In genomic region chr17:75927286-75927922, GRCh38 we compare ENCODE assay signal across 7 cellular contexts. TPM values are rescaled to one million over a fixed set of nuclear protein-coding genes. Genes with fewer than 3 reads are reported as not detected.
A peak's percentile ranks its signal among the peaks of the same experiment; 100 is the strongest.
DNase-seq lines count a peak whose midpoint lies in the region; ATAC-seq and TF ChIP-seq lines count a peak whose summit lies in the region.

No MANE protein-coding gene starts in this region.

- TF ChIP-seq CTCF in colonic mucosa (IDR thresholded peaks at IDR 0.05) = peak; percentile 26
- peak; percentile 49 for TF ChIP-seq CTCF in neural crest cell (conservative IDR thresholded peaks at IDR 0.05)

- no peak overlapping the region for H3K9ac ChIP-seq in colonic mucosa (ENCODE audit: low read depth in 2 of 2, low read length in 2 of 2)

- H3K27ac Mint-ChIP-seq in neural crest cell (ENCODE audit: unreplicated experiment) = no peak overlapping the region

- no peak for TF ChIP-seq EP300 in Ishikawa (IDR thresholded peaks at IDR 0.05; ENCODE audit: borderline replicate concordance)

- no peak overlapping the region for H3K27ac ChIP-seq in colonic mucosa

- no peak for ATAC-seq in GM21447 (IDR thresholded peaks at IDR 0.05; ENCODE audit: unreplicated experiment)

- no peak overlapping the region for H3K4me3 Mint-ChIP-seq in neural crest cell

- H3K4me1 ChIP-seq in colonic mucosa = no peaks in the 10 kb centered on the region

- H3K36me3 Mint-ChIP-seq in neural crest cell (ENCODE audit: low read depth) = no peaks in the 10 kb centered on the region

- no peaks in the 10 kb centered on the region for H3K27me3 Mint-ChIP-seq in neural crest cell (ENCODE audit: low read depth)

- no peaks in the 10 kb centered on the region for H3K27me3 ChIP-seq in colonic mucosa

- H3K9me3 ChIP-seq in colonic mucosa = no peaks in the 10 kb centered on the region

- H3K36me3 ChIP-seq in colonic mucosa = no peaks in the 10 kb centered on the region

- no peaks in the 10 kb centered on the region for H3K9me3 Mint-ChIP-seq in neural crest cell

- no peaks in the 10 kb centered on the region for H3K4me1 Mint-ChIP-seq in neural crest cell

- no peak overlapping the region for H3K4me3 ChIP-seq in colonic mucosa

- intact Hi-C loops in colonic mucosa (cut with DNase I) = no loop called here

- DNase-seq in GM03348 (ENCODE audit: low spot score) = peak; percentile 33
- peak; percentile 38 for DNase-seq in colonic mucosa
- DNase-seq in neural crest cell (ENCODE audit: low read depth, low spot score) = peak; percentile 25
- no peak for DNase-seq in NCI-H128 (lab: John Stamatoyannopoulos, UW; ENCODE audit: unreplicated experiment)
- no peak for DNase-seq in middle frontal gyrus (ENCODE audit: extremely low spot score, low spot score)

- peak; percentile 53; the same call in 1 of the 2 replicates for TF ChIP-seq RAD21 in Ishikawa (IDR thresholded peaks at IDR 0.05; ENCODE audit: low read depth)

TF ChIP-seq in Ishikawa, 13 proteins besides CTCF, POLR2A, EP300 and RAD21:
- TF ChIP-seq NFIC (IDR thresholded peaks at IDR 0.05) (no peak), YY1 (IDR thresholded peaks at IDR 0.05; ENCODE audit: low read depth) (no peak), EGR1 (IDR thresholded peaks at IDR 0.05) (no peak), ZBTB7A (IDR thresholded peaks at IDR 0.05; ENCODE audit: low read depth) (no peak), CREB1 (IDR thresholded peaks at IDR 0.05; ENCODE audit: low read depth) (no peak), TCF12 (IDR thresholded peaks at IDR 0.05; ENCODE audit: low read depth) (no peak), TAF1 (IDR thresholded peaks at IDR 0.05; ENCODE audit: low read depth) (no peak), TEAD4 (IDR thresholded peaks at IDR 0.05) (no peak), FOXM1 (IDR thresholded peaks at IDR 0.05; ENCODE audit: borderline replicate concordance, low read depth) (no peak)
- TF ChIP-seq, protein P1, sequence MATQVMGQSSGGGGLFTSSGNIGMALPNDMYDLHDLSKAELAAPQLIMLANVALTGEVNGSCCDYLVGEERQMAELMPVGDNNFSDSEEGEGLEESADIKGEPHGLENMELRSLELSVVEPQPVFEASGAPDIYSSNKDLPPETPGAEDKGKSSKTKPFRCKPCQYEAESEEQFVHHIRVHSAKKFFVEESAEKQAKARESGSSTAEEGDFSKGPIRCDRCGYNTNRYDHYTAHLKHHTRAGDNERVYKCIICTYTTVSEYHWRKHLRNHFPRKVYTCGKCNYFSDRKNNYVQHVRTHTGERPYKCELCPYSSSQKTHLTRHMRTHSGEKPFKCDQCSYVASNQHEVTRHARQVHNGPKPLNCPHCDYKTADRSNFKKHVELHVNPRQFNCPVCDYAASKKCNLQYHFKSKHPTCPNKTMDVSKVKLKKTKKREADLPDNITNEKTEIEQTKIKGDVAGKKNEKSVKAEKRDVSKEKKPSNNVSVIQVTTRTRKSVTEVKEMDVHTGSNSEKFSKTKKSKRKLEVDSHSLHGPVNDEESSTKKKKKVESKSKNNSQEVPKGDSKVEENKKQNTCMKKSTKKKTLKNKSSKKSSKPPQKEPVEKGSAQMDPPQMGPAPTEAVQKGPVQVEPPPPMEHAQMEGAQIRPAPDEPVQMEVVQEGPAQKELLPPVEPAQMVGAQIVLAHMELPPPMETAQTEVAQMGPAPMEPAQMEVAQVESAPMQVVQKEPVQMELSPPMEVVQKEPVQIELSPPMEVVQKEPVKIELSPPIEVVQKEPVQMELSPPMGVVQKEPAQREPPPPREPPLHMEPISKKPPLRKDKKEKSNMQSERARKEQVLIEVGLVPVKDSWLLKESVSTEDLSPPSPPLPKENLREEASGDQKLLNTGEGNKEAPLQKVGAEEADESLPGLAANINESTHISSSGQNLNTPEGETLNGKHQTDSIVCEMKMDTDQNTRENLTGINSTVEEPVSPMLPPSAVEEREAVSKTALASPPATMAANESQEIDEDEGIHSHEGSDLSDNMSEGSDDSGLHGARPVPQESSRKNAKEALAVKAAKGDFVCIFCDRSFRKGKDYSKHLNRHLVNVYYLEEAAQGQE (IDR thresholded peaks at IDR 0.05; ENCODE audit: low read depth) = no peak
- TF ChIP-seq, protein P2, sequence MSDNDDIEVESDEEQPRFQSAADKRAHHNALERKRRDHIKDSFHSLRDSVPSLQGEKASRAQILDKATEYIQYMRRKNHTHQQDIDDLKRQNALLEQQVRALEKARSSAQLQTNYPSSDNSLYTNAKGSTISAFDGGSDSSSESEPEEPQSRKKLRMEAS (IDR thresholded peaks at IDR 0.05) = no peak
- TF ChIP-seq, protein P3, sequence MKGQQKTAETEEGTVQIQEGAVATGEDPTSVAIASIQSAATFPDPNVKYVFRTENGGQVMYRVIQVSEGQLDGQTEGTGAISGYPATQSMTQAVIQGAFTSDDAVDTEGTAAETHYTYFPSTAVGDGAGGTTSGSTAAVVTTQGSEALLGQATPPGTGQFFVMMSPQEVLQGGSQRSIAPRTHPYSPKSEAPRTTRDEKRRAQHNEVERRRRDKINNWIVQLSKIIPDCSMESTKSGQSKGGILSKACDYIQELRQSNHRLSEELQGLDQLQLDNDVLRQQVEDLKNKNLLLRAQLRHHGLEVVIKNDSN (IDR thresholded peaks at IDR 0.05) = no peak

RNA-seq across cellular contexts. Expression of gene FBF1, which starts 13.4 kb away (rescaled TPM):
- total RNA-seq in colonic mucosa = 10 to 100 TPM in 1 of 2 donors, 1 to 10 TPM in 1; 3.2 to 21.5 TPM
- 21.7 and 25.9 TPM in 2 replicates for total RNA-seq in neural crest cell

RNA-seq across cellular contexts. Expression of gene MRPL38, which starts 22.7 kb away (rescaled TPM):
- total RNA-seq in colonic mucosa (100 to 1,000 TPM in 1 of 2 donors, 10 to 100 TPM in 1; 88.6 to 190 TPM), neural crest cell (111 and 115 TPM in 2 replicates)

RNA-seq across cellular contexts. Expression of gene TRIM65, which starts 30.7 kb away (rescaled TPM):
- total RNA-seq in colonic mucosa = 10 to 100 TPM; 14.5 to 26.0 TPM
- total RNA-seq in neural crest cell = 23.3 and 27.4 TPM in 2 replicates

RNA-seq across cellular contexts. Expression of gene TRIM47, which starts 49.0 kb away (rescaled TPM):
- total RNA-seq in colonic mucosa (10 to 100 TPM; 33.7 to 71.5 TPM), neural crest cell (0.91 and 1.9 TPM in 2 replicates)

RNA-seq across cellular contexts. Expression of gene ACOX1, which starts 51.6 kb away (rescaled TPM):
- total RNA-seq in colonic mucosa = 100 to 1,000 TPM; 110 to 136 TPM
- total RNA-seq in neural crest cell = 19.3 and 22.3 TPM in 2 replicates

Comparison
In these comparisons a context has a peak if more than half of its experiments do, and no peak if none do; other contexts are left out.
1. DNase-seq: peak in GM03348 (single experiment), colonic mucosa (single experiment) and neural crest cell (single experiment); none in NCI-H128 (single experiment) and middle frontal gyrus (single experiment).